Comparison of ENCODE assay signal across 24 cellular contexts in genomic region chr4:20778896-20779295, GRCh38.
DNase-seq lines count a peak whose midpoint lies in the region; FAIRE-seq and TF ChIP-seq lines count a peak whose summit lies in the region.
"Had no signal": no experiment of that assay in that cellular context is flagged by ENCODE, and none has a peak within 500 bp of the region (broad histone marks: within the 10 kb centered on the region; RNA-seq: fewer than 3 reads in every experiment).

No MANE protein-coding gene starts in this region.

- H3K4me1 Mint-ChIP-seq in T-helper 1 cell treated with Interleukin-12 subunit alpha and Interleukin-12 subunit beta and Interleukin-4 antibody, amounts not matched to agents 30 μg/mL and 1 μg/mL, for 36 hours (ENCODE audit: low read depth), result no peaks in the 10 kb centered on the region
- H3K4me1 Mint-ChIP-seq: B cell; CD4-positive, CD25-positive, alpha-beta regulatory T cell; GM23338 had no signal

- peak; percentile 60 for TF ChIP-seq POLR2A in endothelial cell of umbilical vein (IDR thresholded peaks at IDR 0.05; ENCODE audit: low read depth, low read length)

- peak overlapping the region; percentile 16 for H3K27ac Mint-ChIP-seq in T-helper 1 cell treated with Interleukin-12 subunit alpha and Interleukin-12 subunit beta and Interleukin-4 antibody, amounts not matched to agents 30 μg/mL and 1 μg/mL, for 36 hours
- H3K27ac Mint-ChIP-seq: B cell; CD4-positive, CD25-positive, alpha-beta regulatory T cell; CD8-positive, alpha-beta T cell; GM23338; HFFc6 had no signal

- H3K27ac ChIP-seq in endothelial cell of umbilical vein (ENCODE audit: insufficient read depth, low read depth, low read length), result peak overlapping the region; percentile 80
- H3K27ac ChIP-seq: 22Rv1, BLaER1, C4-2B had no signal

- H2AFZ ChIP-seq in endothelial cell of umbilical vein (ENCODE audit: low read depth, low read length), result no peak overlapping the region
- H2AFZ ChIP-seq: GM23338 had no signal

- no peak overlapping the region for H3K4me3 ChIP-seq in endothelial cell of umbilical vein (replicated peaks in 1 of 3; ENCODE audit: insufficient read depth in 1 of 3, low read depth in 1 of 3, low read length in 3 of 3)
- H3K4me3 ChIP-seq: BLaER1, GM12878, GM23338, HAP-1 had no signal

- intact Hi-C loops in endothelial cell of umbilical vein (cut with micrococcal nuclease), result loop anchor here (1.0 to 10.0 kb wide), 5 partner anchors 61 to 428 kb away; no protein-coding TSS in a partner anchor

- no peak overlapping the region for H3K4me3 Mint-ChIP-seq in T-helper 1 cell treated with Interleukin-12 subunit alpha and Interleukin-12 subunit beta and Interleukin-4 antibody, amounts not matched to agents 30 μg/mL and 1 μg/mL, for 36 hours
- H3K4me3 Mint-ChIP-seq: B cell; CD4-positive, CD25-positive, alpha-beta regulatory T cell; CD8-positive, alpha-beta T cell; GM23338; HFFc6 had no signal

- peak overlapping the region; percentile 31 for H3K4me2 ChIP-seq in endothelial cell of umbilical vein (ENCODE audit: insufficient read depth, low read length)
- H3K4me2 ChIP-seq: BLaER1, GM23338 had no signal

- H3K27me3 Mint-ChIP-seq in T-helper 1 cell treated with Interleukin-12 subunit alpha and Interleukin-12 subunit beta and Interleukin-4 antibody, amounts not matched to agents 30 μg/mL and 1 μg/mL, for 36 hours (ENCODE audit: low read depth), result no peaks in the 10 kb centered on the region
- H3K27me3 Mint-ChIP-seq: B cell; CD4-positive, CD25-positive, alpha-beta regulatory T cell had no signal

- CTCF ChIA-PET in endothelial cell of umbilical vein (lab: Charles Lee), result interaction anchor here (0.8 to 1.8 kb wide), 3 partner anchors 10 to 335 kb away, joined by 3 to 7 read pairs (median 4); no protein-coding TSS in a partner anchor

- H4K20me1 ChIP-seq in endothelial cell of umbilical vein (replicated peaks; ENCODE audit: control insufficient read depth, extremely low read depth, insufficient read depth, low read length), result no peaks in the 10 kb centered on the region
- H4K20me1 ChIP-seq: BLaER1 had no signal

- peak overlapping the region; percentile 17 for H3K9ac ChIP-seq in endothelial cell of umbilical vein (replicated peaks; ENCODE audit: extremely low read depth, insufficient read depth, low read length)
- H3K9ac ChIP-seq: BLaER1 had no signal

- no peaks in the 10 kb centered on the region for H3K79me2 ChIP-seq in endothelial cell of umbilical vein (ENCODE audit: control insufficient read depth, insufficient read depth, low read length)

- POLR2A ChIA-PET in endothelial cell of umbilical vein (lab: Charles Lee), result interaction anchor here (0.7 kb wide), 1 partner anchor 375 kb away, joined by 5 read pairs; no protein-coding TSS in a partner anchor

- no peaks in the 10 kb centered on the region for H3K36me3 Mint-ChIP-seq in T-helper 1 cell treated with Interleukin-12 subunit alpha and Interleukin-12 subunit beta and Interleukin-4 antibody, amounts not matched to agents 30 μg/mL and 1 μg/mL, for 36 hours (ENCODE audit: low read depth)
- H3K36me3 Mint-ChIP-seq: CD4-positive, CD25-positive, alpha-beta regulatory T cell; CD8-positive, alpha-beta T cell had no signal

- peaks cover 3% of the 10 kb centered on the region for H3K9me3 ChIP-seq in endothelial cell of umbilical vein (replicated peaks; ENCODE audit: control insufficient read depth, insufficient read depth, low read length)
- H3K9me3 ChIP-seq: HAP-1 had no signal

- H3K36me3 ChIP-seq in endothelial cell of umbilical vein (ENCODE audit: control insufficient read depth in 2 of 2, extremely low read depth in 1 of 2, insufficient read depth in 2 of 2, low read length in 2 of 2), result no peaks in the 10 kb centered on the region
- H3K36me3 ChIP-seq: BLaER1, HAP-1 had no signal

- H3K27me3 ChIP-seq in endothelial cell of umbilical vein (ENCODE audit: control insufficient read depth in 2 of 2, insufficient read depth in 2 of 2, low read length in 2 of 2), result no peaks in the 10 kb centered on the region
- H3K27me3 ChIP-seq: BLaER1 had no signal

- H3K4me1 ChIP-seq in endothelial cell of umbilical vein (ENCODE audit: control insufficient read depth, extremely low read depth, insufficient read depth, low read length), result peaks cover 18% of the 10 kb centered on the region
- H3K4me1 ChIP-seq: BLaER1, HAP-1 had no signal

- peak; percentile 86 for FAIRE-seq in endothelial cell of umbilical vein (lab: Jason Lieb, UNC)
- FAIRE-seq: A204.1, D721Med, GM12878, H54 had no signal

- dilution Hi-C loops in endothelial cell of umbilical vein (cut with MboI; ENCODE audit: extremely low pct_ligation_motif_present, low sequenced_read_pairs), result no loop called here

- BruUV-seq in endothelial cell of umbilical vein (replicated peaks; lab: Mats Ljungman, UMichigan), result no TSS peak

- DNase-seq in T-helper 1 cell (no peak), endothelial cell of umbilical vein (ENCODE audit: low read depth, low spot score) (peak; percentile 85), pulmonary artery endothelial cell (ENCODE audit: low read depth, low spot score) (peak; percentile 40), H4 (ENCODE audit: low spot score) (no peak), GM19238 (ENCODE audit: insufficient read length, low spot score) (no peak), amniotic stem cell (lab: John Stamatoyannopoulos, UW) (no peak)
- DNase-seq: CD4-positive, CD25-positive, alpha-beta regulatory T cell; CD8-positive, alpha-beta T cell; DMS 273 treated with DMSO at 0.1 percent for 48 hours; DMS79; EL; GDM1 had no signal

- no peak for TF ChIP-seq CTCF in endothelial cell of umbilical vein (IDR thresholded peaks at IDR 0.05; ENCODE audit: extremely low read depth in 1 of 2, insufficient read depth in 1 of 2, low read depth in 1 of 2, low read length in 2 of 2)

- H3K9me1 ChIP-seq in endothelial cell of umbilical vein (replicated peaks; ENCODE audit: control insufficient read depth, extremely low read depth, insufficient read depth, low read length), result no peaks in the 10 kb centered on the region

- H3K9me3 Mint-ChIP-seq in T-helper 1 cell treated with Interleukin-12 subunit alpha and Interleukin-12 subunit beta and Interleukin-4 antibody, amounts not matched to agents 30 μg/mL and 1 μg/mL, for 36 hours, result peaks cover 16% of the 10 kb centered on the region

TF ChIP-seq in endothelial cell of umbilical vein, 7 proteins besides CTCF, POLR2A, EP300 and RAD21:
- TF ChIP-seq FOS (IDR thresholded peaks at IDR 0.05; ENCODE audit: borderline replicate concordance, insufficient read depth, low read length) (peak; percentile 93), EZH2 (IDR thresholded peaks at IDR 0.05; ENCODE audit: borderline replicate concordance, low read depth, low read length, severe bottlenecking) (no peak), POLR2AphosphoS5 (IDR thresholded peaks at IDR 0.05; ENCODE audit: insufficient read depth, low read depth, low read length) (peak; percentile 74), MYC (IDR thresholded peaks at IDR 0.05; ENCODE audit: low read depth, low read length) (no peak), GATA2 (IDR thresholded peaks at IDR 0.05; ENCODE audit: insufficient read depth, insufficient read length, low read depth, low read length) (peak; percentile 87), MAX (IDR thresholded peaks at IDR 0.05; ENCODE audit: insufficient read depth, insufficient read length) (no peak), JUN (IDR thresholded peaks at IDR 0.05; ENCODE audit: borderline replicate concordance, insufficient read depth, insufficient read length, low read depth) (peak; percentile 75)

Comparison
In these comparisons a context has a peak if more than half of its experiments do, and no peak if none do; other contexts are left out.
1. DNase-seq: peak in endothelial cell of umbilical vein (single experiment) and pulmonary artery endothelial cell (single experiment); none in T-helper 1 cell (0 of 5), H4 (single experiment), GM19238 (single experiment) and amniotic stem cell (single experiment).